In the genomic region with DNA sequence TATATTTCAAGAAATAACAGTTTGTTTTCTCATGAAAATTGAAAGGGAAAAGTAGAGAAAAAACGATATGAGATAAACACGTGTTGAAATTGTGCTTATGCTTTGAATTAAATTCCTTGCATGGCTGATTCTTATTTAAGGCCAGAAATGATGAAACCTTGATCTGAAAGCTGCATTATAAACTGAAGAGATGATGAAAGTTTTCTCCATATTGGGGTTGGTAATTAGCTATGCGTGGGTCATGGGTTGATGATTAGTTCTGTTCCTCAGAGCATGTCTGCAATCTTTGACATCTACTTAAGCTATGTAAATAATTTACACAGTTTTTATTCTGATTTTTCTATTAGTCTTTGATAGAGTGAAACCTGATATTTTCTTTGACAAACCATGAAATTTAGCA, we compare ENCODE assay signal across 20 cellular contexts.
DNase-seq lines count a peak whose midpoint lies in the region; ATAC-seq and TF ChIP-seq lines count a peak whose summit lies in the region.
"Had no signal": no experiment of that assay in that cellular context is flagged by ENCODE, and none has a peak within 500 bp of the region (broad histone marks: within the 10 kb centered on the region; RNA-seq: fewer than 3 reads in every experiment).

No MANE protein-coding gene starts in this region.

- TSS peak; percentile 72 for BruUV-seq in PC-3 (replicated peaks; lab: Mats Ljungman, UMichigan)

- no peaks in the 10 kb centered on the region for H3K9me2 ChIP-seq in PC-3 (replicated peaks; ENCODE audit: low read length)

- H3K27me3 ChIP-seq in PC-3 (ENCODE audit: low read length) (no peaks in the 10 kb centered on the region), foreskin keratinocyte (no peaks in the 10 kb centered on the region)
- H3K27me3 ChIP-seq: Peyer's patch had no signal

- no peak overlapping the region for H3K27ac Mint-ChIP-seq in stimulated activated naive B cell treated with anti-CD40 and anti-IgM and Interleukin-4, amounts not matched to agents 10 μg/mL and 1 μg/mL and 100 μg/mL, for 72 hours

- H4K20me1 ChIP-seq in PC-3 (ENCODE audit: low read length) = no peaks in the 10 kb centered on the region

- POLR2A ChIA-PET in PC-3 (lab: Charles Lee; ENCODE audit: unreplicated experiment) = no interaction called here

- intact Hi-C loops in PC-3 (cut with micrococcal nuclease) = no loop called here

- ATAC-seq in PC-3 (no peak), foreskin keratinocyte (no peak), GM19328 (IDR thresholded peaks at IDR 0.05; ENCODE audit: unreplicated experiment) (no peak)
- no peak for ATAC-seq in stimulated activated naive B cell treated with anti-CD40 and anti-IgM and Interleukin-4, amounts not matched to agents 10 μg/mL and 1 μg/mL and 100 μg/mL, for 72 hours (replicated peaks)
- ATAC-seq: A549, Right ventricle myocardium inferior had no signal

- no peaks in the 10 kb centered on the region for H3K36me3 ChIP-seq in PC-3 (ENCODE audit: low read depth, low read length)
- H3K36me3 ChIP-seq: Peyer's patch had no signal

- H3K36me3 Mint-ChIP-seq in stimulated activated naive B cell treated with anti-CD40 and anti-IgM and Interleukin-4, amounts not matched to agents 10 μg/mL and 1 μg/mL and 100 μg/mL, for 72 hours = no peaks in the 10 kb centered on the region

- no peaks in the 10 kb centered on the region for H3K9me3 Mint-ChIP-seq in stimulated activated naive B cell treated with anti-CD40 and anti-IgM and Interleukin-4, amounts not matched to agents 10 μg/mL and 1 μg/mL and 100 μg/mL, for 72 hours

- peak; percentile 2 for DNase-seq in AG10803 (ENCODE audit: low read depth)
- no peak for DNase-seq in PC-3
- no peak for DNase-seq in epithelial cell of prostate (ENCODE audit: low read depth, low spot score)
- no peak for DNase-seq in foreskin keratinocyte
- DNase-seq in SW 1271 (lab: John Stamatoyannopoulos, UW) = no peak
- no peak for DNase-seq in stimulated activated naive B cell treated with anti-CD40 and anti-IgM and Interleukin-4, amounts not matched to agents 10 μg/mL and 1 μg/mL and 100 μg/mL, for 72 hours
- no peak for DNase-seq in dedifferentiated amniotic fluid mesenchymal stem cell (ENCODE audit: extremely low spot score)
- DNase-seq: DND-41, GF-D8, H7, NCI-H1048, NCI-H146, NCI-H2081 treated with DMSO at 0.1 percent for 48 hours, NCI-H524, Peyer's patch had no signal

- H3K79me2 ChIP-seq in PC-3 (ENCODE audit: low read length) = no peaks in the 10 kb centered on the region

- peaks cover 0 to 12% of the 10 kb centered on the region in 2 donors for H3K27me3 Mint-ChIP-seq in stimulated activated naive B cell treated with anti-CD40 and anti-IgM and Interleukin-4, amounts not matched to agents 10 μg/mL and 1 μg/mL and 100 μg/mL, for 72 hours

- no peak overlapping the region for H3K4me3 Mint-ChIP-seq in stimulated activated naive B cell treated with anti-CD40 and anti-IgM and Interleukin-4, amounts not matched to agents 10 μg/mL and 1 μg/mL and 100 μg/mL, for 72 hours

- no peak overlapping the region for H3K9ac ChIP-seq in PC-3 (ENCODE audit: low read length)
- H3K9ac ChIP-seq: KMS-11 had no signal

- H3K4me2 ChIP-seq in PC-3 (ENCODE audit: low read length) = 0 out of 2 replicates have a peak overlapping the region, but pooled peaks have one; percentile 17
- H3K4me2 ChIP-seq: A549, KMS-11 had no signal

- H3K27ac ChIP-seq in PC-3 (ENCODE audit: low read length) (peak overlapping the region; percentile 49), epithelial cell of prostate (peak overlapping the region; percentile 71), foreskin keratinocyte (peak overlapping the region; percentile 48)
- H3K27ac ChIP-seq: A549, C4-2B, KMS-11, Peyer's patch had no signal

- H3F3A ChIP-seq in PC-3 (ENCODE audit: low read length, unreplicated experiment) = no peaks in the 10 kb centered on the region

- no peak for TF ChIP-seq CTCF in AG10803 (conservative IDR thresholded peaks at IDR 0.05; ENCODE audit: low read length)
- no peak for TF ChIP-seq CTCF in PC-3 (conservative IDR thresholded peaks at IDR 0.05; ENCODE audit: low read depth, low read length)
- no peak for TF ChIP-seq CTCF in foreskin keratinocyte (conservative IDR thresholded peaks at IDR 0.05)

- CTCF ChIA-PET in PC-3 (lab: Charles Lee) = no interaction called here

- H2AFZ ChIP-seq in PC-3 (ENCODE audit: low read length) = no peak overlapping the region

- H3K4me3 ChIP-seq in AG10803 (ENCODE audit: low read length) (no peak overlapping the region), PC-3 (ENCODE audit: low read length) (no peak overlapping the region)
- H3K4me3 ChIP-seq: A549, Peyer's patch had no signal

- peaks cover 8% of the 10 kb centered on the region for H3K4me1 ChIP-seq in PC-3 (ENCODE audit: insufficient read depth, low read length)
- peaks cover 11% of the 10 kb centered on the region for H3K4me1 ChIP-seq in foreskin keratinocyte
- H3K4me1 ChIP-seq: A549, Peyer's patch had no signal

- H3K9me3 ChIP-seq in PC-3 (ENCODE audit: low read length) = no peaks in the 10 kb centered on the region
- H3K9me3 ChIP-seq: A549, Peyer's patch had no signal

- peaks cover 4 to 11% of the 10 kb centered on the region in 2 donors for H3K4me1 Mint-ChIP-seq in stimulated activated naive B cell treated with anti-CD40 and anti-IgM and Interleukin-4, amounts not matched to agents 10 μg/mL and 1 μg/mL and 100 μg/mL, for 72 hours
